ENCODE assay signal across 8 cellular contexts in genomic region chr15:44726568-44727461, GRCh38. TPM values are rescaled to one million over a fixed set of nuclear protein-coding genes. Genes with fewer than 3 reads are reported as not detected.
DNase-seq lines count a peak whose midpoint lies in the region; ATAC-seq and TF ChIP-seq lines count a peak whose summit lies in the region.

No MANE protein-coding gene starts in this region.

- no peaks in the 10 kb centered on the region for H3K9me3 ChIP-seq in left ventricle myocardium inferior (replicated peaks)
- H3K9me3 ChIP-seq in spleen: no peaks in the 10 kb centered on the region

- H3K36me3 ChIP-seq in left ventricle myocardium inferior (peaks cover 6% of the 10 kb centered on the region), spleen (peaks cover 0 to 7% (median 2%) of the 10 kb centered on the region in 6 donors)

- WGBS in spleen, 5 donors: 12 to 17% (median 12%) methylated on average over 5 of the region's 5 CpGs

- DNase-seq in AG04449 (ENCODE audit: low read depth, low spot score) (peak; percentile 76), SIG-M5 (lab: John Stamatoyannopoulos, UW) (peak; percentile 89), left ventricle myocardium inferior (no peak), spleen (no peak), NCI-H128 (lab: John Stamatoyannopoulos, UW; ENCODE audit: unreplicated experiment) (no peak)
- DNase-seq in activated naive CD4-positive, alpha-beta T cell treated with anti-CD3 and anti-CD28 coated beads, Interleukin-2, amount 50 U/mL, for 72 hours (ENCODE audit: low spot score in 2 of 2): peak; percentile 75 to 81

- intact Hi-C loops in left ventricle myocardium inferior (cut with micrococcal nuclease) (loop anchor here (2.0 kb wide), 1 partner anchor 14 kb away; no protein-coding TSS in a partner anchor), spleen (cut with DNase I; ENCODE audit: low total_unique reads) (no loop called here)

- H3K9me3 Mint-ChIP-seq in activated naive CD4-positive, alpha-beta T cell treated with anti-CD3 and anti-CD28 coated beads, Interleukin-2, amount 50 U/mL, for 72 hours: no peaks in the 10 kb centered on the region

- H3K27ac ChIP-seq in left ventricle myocardium inferior (replicated peaks): peak overlapping the region; percentile 99
- H3K27ac ChIP-seq in spleen: peak overlapping the region; percentile 81 to 100 (median 98)

- H3K4me3 ChIP-seq in AG04449 (ENCODE audit: low read depth, low read length) (no peak overlapping the region), left ventricle myocardium inferior (peak overlapping the region; percentile 35), spleen (peak overlapping the region in 6 of 8 donors; percentile 10 to 79 (median 32))

- H3K27ac Mint-ChIP-seq in activated naive CD4-positive, alpha-beta T cell treated with anti-CD3 and anti-CD28 coated beads, Interleukin-2, amount 50 U/mL, for 72 hours: peak overlapping the region; percentile 100

- POLR2A ChIA-PET in AG04449 (lab: Yijun Ruan, JAX): interaction anchor here (0.6 to 4.1 kb wide), 3 partner anchors 14 to 915 kb away, joined by 4 to 73 read pairs (median 8); partner anchors contain the start of genes B2M, PATL2 and SPG11

- TF ChIP-seq CTCF in AG04449 (IDR thresholded peaks at IDR 0.05; ENCODE audit: insufficient read depth, low read length, missing control alignments): no peak
- TF ChIP-seq CTCF in left ventricle myocardium inferior (IDR thresholded peaks at IDR 0.05; ENCODE audit: borderline replicate concordance): no peak
- peak in 2 of 11 experiments; percentile 18 to 38 for TF ChIP-seq CTCF in spleen (IDR thresholded peaks at IDR 0.05 in 8 of 11, conservative IDR thresholded peaks at IDR 0.05 in 3 of 11)

- ATAC-seq in HG03097 (IDR thresholded peaks at IDR 0.05; ENCODE audit: low FRiP score, unreplicated experiment): peak; percentile 38
- ATAC-seq in activated naive CD4-positive, alpha-beta T cell treated with anti-CD3 and anti-CD28 coated beads, Interleukin-2, amount 50 U/mL, for 72 hours: peak; percentile 48 to 63

- H3K4me1 ChIP-seq in left ventricle myocardium inferior (peaks cover 61% of the 10 kb centered on the region), spleen (peaks cover 62 to 93% (median 87%) of the 10 kb centered on the region in 6 donors)

- H3K36me3 Mint-ChIP-seq in activated naive CD4-positive, alpha-beta T cell treated with anti-CD3 and anti-CD28 coated beads, Interleukin-2, amount 50 U/mL, for 72 hours: peaks cover 20 to 25% of the 10 kb centered on the region in 2 donors

- TF ChIP-seq POLR2A in GM18526 (IDR thresholded peaks at IDR 0.05; ENCODE audit: extremely low read depth, insufficient read length) (peak; percentile 71), spleen (IDR thresholded peaks at IDR 0.05) (peak in 2 of 3 donors; percentile 86 to 92)

- CTCF ChIA-PET in AG04449 (lab: Yijun Ruan, JAX): interaction anchor here (0.6 to 5.8 kb wide), 7 partner anchors 11 to 149 kb away, joined by 3 to 52 read pairs (median 4); partner anchors contain the start of genes SPG11 and TRIM69

- H3K27me3 ChIP-seq in left ventricle myocardium inferior (ENCODE audit: low read depth) (no peaks in the 10 kb centered on the region), spleen (replicated peaks in 1 of 7) (no peaks in the 10 kb centered on the region)

RNA-seq across cellular contexts. Expression of gene TRIM69, which starts 9.5 kb away (rescaled TPM):
- total RNA-seq in activated naive CD4-positive, alpha-beta T cell treated with anti-CD3 and anti-CD28 coated beads, Interleukin-2, amount 50 U/mL, for 72 hours: 10 to 100 TPM; 60.8 to 68.8 TPM
- total RNA-seq in left ventricle myocardium inferior: 57.6 TPM
- 10 to 100 TPM; 24.7 to 54.9 (median 46.9) TPM for total RNA-seq in spleen
- polyA plus RNA-seq in spleen: 10 to 100 TPM; 16.4 to 44.5 (median 22.3) TPM

RNA-seq across cellular contexts. Expression of gene B2M, which starts 15.5 kb away (rescaled TPM):
- 1,000 to 10,000 TPM; 4,139 to 6,333 TPM for total RNA-seq in activated naive CD4-positive, alpha-beta T cell treated with anti-CD3 and anti-CD28 coated beads, Interleukin-2, amount 50 U/mL, for 72 hours
- 1,128 TPM for total RNA-seq in left ventricle myocardium inferior
- over 10,000 TPM in 1 of 7 donors, 1,000 to 10,000 TPM in 6; 5,238 to 10,333 (median 6,268) TPM for total RNA-seq in spleen
- 1,000 to 10,000 TPM; 3,969 to 5,676 (median 5,369) TPM for polyA plus RNA-seq in spleen

RNA-seq across cellular contexts. Expression of gene PATL2, which starts 15.7 kb away (rescaled TPM):
- total RNA-seq in activated naive CD4-positive, alpha-beta T cell treated with anti-CD3 and anti-CD28 coated beads, Interleukin-2, amount 50 U/mL, for 72 hours: 10 to 100 TPM; 12.4 to 30.7 TPM
- total RNA-seq in left ventricle myocardium inferior (3.7 TPM), spleen (10 to 100 TPM; 17.0 to 36.9 (median 28.3) TPM)
- 10 to 100 TPM; 26.0 to 64.2 (median 35.6) TPM for polyA plus RNA-seq in spleen

Comparison
In these comparisons a context has a peak if more than half of its experiments do, and no peak if none do; other contexts are left out.
1. DNase-seq: peak in AG04449 (single experiment), SIG-M5 (single experiment) and activated naive CD4-positive, alpha-beta T cell treated with anti-CD3 and anti-CD28 coated beads, Interleukin-2, amount 50 U/mL, for 72 hours (2 of 2); none in left ventricle myocardium inferior (single experiment), spleen (single experiment) and NCI-H128 (single experiment).